In genomic region chr1:53061123-53061858, GRCh38 we compare ENCODE assay signal across 10 cellular contexts. TPM values are rescaled to one million over a fixed set of nuclear protein-coding genes. Genes with fewer than 3 reads are reported as not detected.
DNase-seq lines count a peak whose midpoint lies in the region; ATAC-seq, FAIRE-seq and TF ChIP-seq lines count a peak whose summit lies in the region.
"Had no signal": no experiment of that assay in that cellular context is flagged by ENCODE, and none has a peak within 500 bp of the region (broad histone marks: within the 10 kb centered on the region; RNA-seq: fewer than 3 reads in every experiment).

No MANE protein-coding gene starts in this region.

- H3K27ac ChIP-seq in pancreas (peak overlapping the region in 2 of 4 donors; percentile 12 to 19), small intestine (ENCODE audit: low read depth in 1 of 2, low read length in 1 of 2) (peak overlapping the region in 1 of 2 donors; percentile 16)

- DNase-seq in AG20443 (ENCODE audit: low spot score): peak; percentile 62
- peak; percentile 65 for DNase-seq in left cardiac atrium
- peak in 1 of 6 donors; percentile 46 for DNase-seq in pancreas
- DNase-seq in cortex of kidney (lab: John Stamatoyannopoulos, UW): no peak
- DNase-seq in small intestine: no peak
- DNase-seq: DND-41, SW 1271 had no signal

- 49 to 56% methylated on average over 19 of the region's 19 CpGs for WGBS in pancreas, 2 donors
- 46 to 48% (median 47%) methylated on average over 19 of the region's 19 CpGs for WGBS in small intestine, 3 donors

- H3K27me3 ChIP-seq in pancreas (no peaks in the 10 kb centered on the region), small intestine (ENCODE audit: control insufficient read depth in 2 of 2, insufficient read depth in 2 of 2, low read length in 2 of 2) (peaks cover 5 to 7% of the 10 kb centered on the region in 2 donors)

- FAIRE-seq in pancreas (lab: Jason Lieb, UNC) (no peak), small intestine (lab: Jason Lieb, UNC) (no peak)

- H3K4me3 ChIP-seq in WI38 (ENCODE audit: low read depth, low read length) (peak overlapping the region; percentile 70), pancreas (peak overlapping the region; percentile 15 to 59 (median 46)), small intestine (ENCODE audit: low read depth in 1 of 2, low read length in 2 of 2) (peak overlapping the region in 1 of 2 donors; percentile 47)

- intact Hi-C loops in left cardiac atrium (cut with DNase I): no loop called here
- intact Hi-C loops in pancreas (cut with DNase I): no loop called here

- ATAC-seq in left cardiac atrium: peak; percentile 27 to 34
- ATAC-seq in pancreas: peak in 2 of 4 donors; percentile 8 to 12
- no peak for ATAC-seq in HG02852 (IDR thresholded peaks at IDR 0.05; ENCODE audit: unreplicated experiment)
- ATAC-seq in HG03097 (IDR thresholded peaks at IDR 0.05; ENCODE audit: low FRiP score, unreplicated experiment): no peak

- H3K4me1 ChIP-seq in pancreas: no peaks in the 10 kb centered on the region
- peaks cover 0 to 2% of the 10 kb centered on the region in 2 donors for H3K4me1 ChIP-seq in small intestine (ENCODE audit: control insufficient read depth in 2 of 2, insufficient read depth in 1 of 2, low read depth in 1 of 2, low read length in 1 of 2)

- H3K36me3 ChIP-seq in pancreas (no peaks in the 10 kb centered on the region), small intestine (ENCODE audit: control insufficient read depth in 2 of 2, insufficient read depth in 2 of 2, low read length in 2 of 2) (no peaks in the 10 kb centered on the region)

- TF ChIP-seq CTCF in WI38 (IDR thresholded peaks at IDR 0.05; ENCODE audit: low read depth, low read length) (no peak), pancreas (IDR thresholded peaks at IDR 0.05) (no peak)

- H3K9me3 ChIP-seq in pancreas (no peaks in the 10 kb centered on the region), small intestine (ENCODE audit: control insufficient read depth, low read depth) (no peaks in the 10 kb centered on the region)

RNA-seq across cellular contexts. Expression of gene PODN, which starts 0.7 kb away (rescaled TPM):
- 10 to 100 TPM; 28.6 to 84.9 TPM for total RNA-seq in left cardiac atrium
- total RNA-seq in pancreas: 10 to 100 TPM in 3 of 6 donors, 1 to 10 TPM in 3; 1.8 to 14.9 (median 7.8) TPM
- 10 to 100 TPM in 1 of 2 donors, 1 to 10 TPM in 1; 7.5 to 14.6 TPM for polyA plus RNA-seq in pancreas
- polyA plus RNA-seq in small intestine: 10 to 100 TPM in 1 of 3 donors, 1 to 10 TPM in 1, under 1 TPM in 1; 0.45 to 26.4 (median 1.6) TPM

Comparison
In these comparisons a context has a peak if more than half of its experiments do, and no peak if none do; other contexts are left out.
1. DNase-seq: peak in AG20443 (single experiment) and left cardiac atrium (single experiment); none in cortex of kidney (single experiment) and small intestine (single experiment).
2. ATAC-seq: peak in left cardiac atrium (2 of 2); none in HG02852 (single experiment) and HG03097 (single experiment).